Comparison of ENCODE assay signal across 34 cellular contexts in genomic region chr18:5524660-5525059, GRCh38. TPM values are rescaled to one million over a fixed set of nuclear protein-coding genes. Genes with fewer than 3 reads are reported as not detected.
"Had no signal": no experiment of that assay in that cellular context is flagged by ENCODE, and none has a peak within 500 bp of the region (broad histone marks: within the 10 kb centered on the region; RNA-seq: fewer than 3 reads in every experiment).

No MANE protein-coding gene starts in this region.

- H3K4me1 Mint-ChIP-seq: activated CD4-positive, alpha-beta T cell treated with anti-CD3 and anti-CD28 coated beads, Interleukin-2, amount 10 ng/mL, durations not matched to agents 24 days and 14 days; activated naive CD4-positive, alpha-beta T cell treated with anti-CD3 and anti-CD28 coated beads, Interleukin-2, amount 50 U/mL, for 24 hours; activated naive CD8-positive, alpha-beta T cell treated with anti-CD3 and anti-CD28 coated beads, Interleukin-2, amount 10 ng/mL, durations not matched to agents 7 days and 5 days had no signal

- DNase-seq: activated CD4-positive, alpha-beta T cell treated with anti-CD3 and anti-CD28 coated beads for 1 hour; activated CD4-positive, alpha-beta T cell treated with anti-CD3 and anti-CD28 coated beads, Interleukin-2, amount 10 ng/mL, durations not matched to agents 24 days and 14 days; activated CD4-positive, alpha-beta T cell treated with anti-CD3 and anti-CD28 coated beads, Interleukin-2, amount 50 U/mL, for 4 hours; activated CD4-positive, CD25-positive, alpha-beta regulatory T cell; activated CD8-positive, alpha-beta T cell treated with anti-CD3 and anti-CD28 coated beads for 36 hours; activated gamma-delta T cell; activated naive CD4-positive, alpha-beta T cell treated with Interleukin-2 at 50 U/mL for 16 hours; activated naive CD8-positive, alpha-beta T cell treated with anti-CD3 and anti-CD28 coated beads, Interleukin-2, amount 10 ng/mL, durations not matched to agents 7 days and 5 days; activated T-cell treated with anti-CD3 and anti-CD28 coated beads, Interleukin-2, amount 50 U/mL, for 24 hours; amygdala; body of pancreas; colonic mucosa; Kasumi-1; KG1; MG63; NCI-H1048; NCI-H1105 treated with DMSO at 0.1 percent for 48 hours; NCI-H1436; NCI-H1694; NCI-H1930; NCI-H2227 treated with DMSO at 0.1 percent for 48 hours; NCI-H446 treated with DMSO at 0.1 percent for 48 hours; NCI-H526; NCI-H774; RPMI8226; SHP77 treated with DMSO at 0.1 percent for 48 hours; SW 1271; T-helper 1 cell; T-helper 2 cell; T-helper 9 cell had no signal

- H3K4me3 Mint-ChIP-seq: activated CD4-positive, alpha-beta T cell treated with anti-CD3 and anti-CD28 coated beads, Interleukin-2, amount 10 ng/mL, durations not matched to agents 24 days and 14 days; activated CD8-positive, alpha-beta T cell treated with anti-CD3 and anti-CD28 coated beads for 36 hours; activated naive CD4-positive, alpha-beta T cell treated with anti-CD3 and anti-CD28 coated beads, Interleukin-2, amount 50 U/mL, for 24 hours; activated naive CD8-positive, alpha-beta T cell treated with anti-CD3 and anti-CD28 coated beads, Interleukin-2, amount 10 ng/mL, durations not matched to agents 7 days and 5 days; activated T-cell treated with anti-CD3 and anti-CD28 coated beads, Interleukin-2, amount 50 U/mL, for 24 hours had no signal

- ATAC-seq: activated CD8-positive, alpha-beta T cell treated with anti-CD3 and anti-CD28 coated beads for 36 hours; body of pancreas; Panc1 had no signal

- H3K27ac Mint-ChIP-seq: activated CD4-positive, alpha-beta T cell treated with anti-CD3 and anti-CD28 coated beads, Interleukin-2, amount 10 ng/mL, durations not matched to agents 24 days and 14 days; activated CD8-positive, alpha-beta T cell treated with anti-CD3 and anti-CD28 coated beads for 36 hours; activated naive CD4-positive, alpha-beta T cell treated with anti-CD3 and anti-CD28 coated beads, Interleukin-2, amount 50 U/mL, for 24 hours; activated naive CD8-positive, alpha-beta T cell treated with anti-CD3 and anti-CD28 coated beads, Interleukin-2, amount 10 ng/mL, durations not matched to agents 7 days and 5 days; activated T-cell treated with anti-CD3 and anti-CD28 coated beads, Interleukin-2, amount 50 U/mL, for 24 hours; activated T-helper 2 cell treated with anti-CD3 and anti-CD28 coated beads, Interferon-gamma antibody, Interleukin-2, Interleukin-4, amounts not matched to agents 10 μg/mL and 5 μg/mL and 100 μg/mL, durations not matched to agents 14 hours and 24 hours and 36 hours had no signal

- H3K27me3 Mint-ChIP-seq: activated CD4-positive, alpha-beta T cell treated with anti-CD3 and anti-CD28 coated beads, Interleukin-2, amount 10 ng/mL, durations not matched to agents 24 days and 14 days; activated naive CD8-positive, alpha-beta T cell treated with anti-CD3 and anti-CD28 coated beads, Interleukin-2, amount 10 ng/mL, durations not matched to agents 7 days and 5 days; activated T-cell treated with anti-CD3 and anti-CD28 coated beads, Interleukin-2, amount 50 U/mL, for 24 hours had no signal

- H3K36me3 Mint-ChIP-seq: activated naive CD4-positive, alpha-beta T cell treated with anti-CD3 and anti-CD28 coated beads, Interleukin-2, amount 50 U/mL, for 24 hours; activated naive CD8-positive, alpha-beta T cell treated with anti-CD3 and anti-CD28 coated beads, Interleukin-2, amount 10 ng/mL, durations not matched to agents 7 days and 5 days had no signal

- H3K9me3 Mint-ChIP-seq: activated CD4-positive, alpha-beta T cell treated with anti-CD3 and anti-CD28 coated beads, Interleukin-2, amount 10 ng/mL, durations not matched to agents 24 days and 14 days; activated CD8-positive, alpha-beta T cell treated with anti-CD3 and anti-CD28 coated beads for 36 hours; activated naive CD4-positive, alpha-beta T cell treated with anti-CD3 and anti-CD28 coated beads, Interleukin-2, amount 50 U/mL, for 24 hours; activated naive CD8-positive, alpha-beta T cell treated with anti-CD3 and anti-CD28 coated beads, Interleukin-2, amount 10 ng/mL, durations not matched to agents 7 days and 5 days; activated T-cell treated with anti-CD3 and anti-CD28 coated beads, Interleukin-2, amount 50 U/mL, for 24 hours; activated T-helper 2 cell treated with anti-CD3 and anti-CD28 coated beads, Interferon-gamma antibody, Interleukin-2, Interleukin-4, amounts not matched to agents 10 μg/mL and 5 μg/mL and 100 μg/mL, durations not matched to agents 14 hours and 24 hours and 36 hours had no signal

RNA-seq across cellular contexts. Expression of gene EPB41L3, which starts 19.1 kb away (rescaled TPM):
- total RNA-seq: activated CD8-positive, alpha-beta memory T cell treated with anti-CD3 and anti-CD28 coated beads for 36 hours had no signal
